ENCODE assay signal across 22 cellular contexts in the genomic region with DNA sequence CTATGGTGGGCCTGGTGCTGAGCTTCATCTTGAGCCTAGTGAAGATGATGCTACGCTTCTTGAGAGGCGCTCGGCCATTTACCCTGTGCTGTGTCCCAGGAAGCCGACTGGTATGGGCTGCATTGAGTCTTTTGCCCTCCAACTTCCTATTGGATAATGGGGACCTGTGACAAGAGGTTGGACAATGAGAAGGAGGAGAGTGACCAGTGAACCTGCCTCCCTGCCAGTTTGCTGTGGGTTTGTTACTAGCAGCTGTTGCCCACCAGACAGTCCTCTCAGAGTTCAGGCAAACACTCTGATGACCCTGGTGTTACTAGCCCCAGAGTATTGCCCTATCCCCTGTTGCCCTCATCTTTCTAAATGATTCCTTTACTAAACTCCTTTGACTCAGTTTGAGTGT.
DNase-seq lines count a peak whose midpoint lies in the region; ATAC-seq and TF ChIP-seq lines count a peak whose summit lies in the region.
"Had no signal": no experiment of that assay in that cellular context is flagged by ENCODE, and none has a peak within 500 bp of the region (broad histone marks: within the 10 kb centered on the region; RNA-seq: fewer than 3 reads in every experiment).

No MANE protein-coding gene starts in this region.

- H3K27me3 ChIP-seq in gastroesophageal sphincter: no peaks in the 10 kb centered on the region
- H3K27me3 ChIP-seq in psoas muscle (ENCODE audit: insufficient read depth in 3 of 3, low read length in 2 of 3): no peaks in the 10 kb centered on the region
- peaks cover 3% of the 10 kb centered on the region for H3K27me3 ChIP-seq in Caco-2 (replicated peaks; ENCODE audit: control insufficient read depth, insufficient read depth, low read length)
- H3K27me3 ChIP-seq: BLaER1 had no signal

- no peak overlapping the region for H3K4me3 Mint-ChIP-seq in stimulated activated naive CD8-positive, alpha-beta T cell treated with anti-CD3 and anti-CD28 coated beads, Interleukin-15, amount 100 ng/mL, for 72 hours
- no peak overlapping the region for H3K4me3 Mint-ChIP-seq in Caco-2 (ENCODE audit: unreplicated experiment)
- H3K4me3 Mint-ChIP-seq: CD14-positive monocyte, HFFc6, IgD-negative memory B cell had no signal

- H3K27ac ChIP-seq in gastroesophageal sphincter (no peak overlapping the region), psoas muscle (peak overlapping the region; percentile 90), temporal lobe (ENCODE audit: low read depth, low read length) (peak overlapping the region; percentile 28)
- H3K27ac ChIP-seq: BLaER1 had no signal

- no peak for TF ChIP-seq CTCF in gastroesophageal sphincter (IDR thresholded peaks at IDR 0.05)
- TF ChIP-seq CTCF in psoas muscle (IDR thresholded peaks at IDR 0.05): no peak
- TF ChIP-seq CTCF in Caco-2 (IDR thresholded peaks at IDR 0.05; ENCODE audit: insufficient read depth in 1 of 2, low read depth in 1 of 2, low read length in 1 of 2, severe bottlenecking in 1 of 2, unreplicated experiment in 1 of 2): no peak

- no peak for TF ChIP-seq EP300 in gastroesophageal sphincter (IDR thresholded peaks at IDR 0.05)

- H3K36me3 ChIP-seq in gastroesophageal sphincter: no peaks in the 10 kb centered on the region
- H3K36me3 ChIP-seq in psoas muscle (ENCODE audit: insufficient read depth in 1 of 2, low read depth in 1 of 2): no peaks in the 10 kb centered on the region
- H3K36me3 ChIP-seq in Caco-2 (ENCODE audit: control insufficient read depth, insufficient read depth, low read length): no peaks in the 10 kb centered on the region
- H3K36me3 ChIP-seq: BLaER1 had no signal

- H3K27me3 Mint-ChIP-seq in stimulated activated naive CD8-positive, alpha-beta T cell treated with anti-CD3 and anti-CD28 coated beads, Interleukin-15, amount 100 ng/mL, for 72 hours: peaks cover 53% of the 10 kb centered on the region
- peaks cover 36% of the 10 kb centered on the region for H3K27me3 Mint-ChIP-seq in Caco-2 (ENCODE audit: insufficient read depth, unreplicated experiment)

- POLR2A ChIA-PET in Caco-2 (lab: Charles Lee): no interaction called here

- H3K4me1 ChIP-seq in gastroesophageal sphincter (no peaks in the 10 kb centered on the region), psoas muscle (peaks cover 35% of the 10 kb centered on the region), Caco-2 (no peaks in the 10 kb centered on the region)
- H3K4me1 ChIP-seq: BLaER1 had no signal

- H3K9me3 ChIP-seq in gastroesophageal sphincter (no peaks in the 10 kb centered on the region), psoas muscle (no peaks in the 10 kb centered on the region), Caco-2 (no peaks in the 10 kb centered on the region)
- H3K9me3 ChIP-seq: BLaER1 had no signal

- peak; percentile 23 for ATAC-seq in stimulated activated naive CD8-positive, alpha-beta T cell treated with anti-CD3 and anti-CD28 coated beads, Interleukin-15, amount 100 ng/mL, for 72 hours
- ATAC-seq in stimulated activated naive CD8-positive, alpha-beta T cell treated with anti-CD3 and anti-CD28 coated beads, Interleukin-15, Interleukin-2, amounts not matched to agents 100 U/mL and 50 U/mL, for 24 hours: no peak
- ATAC-seq in gastroesophageal sphincter: peak; percentile 27
- peak in 3 of 4 donors; percentile 8 to 28 (median 18) for ATAC-seq in psoas muscle
- ATAC-seq: GM12878, HCT116 had no signal

- H3K27ac Mint-ChIP-seq in stimulated activated naive CD8-positive, alpha-beta T cell treated with anti-CD3 and anti-CD28 coated beads, Interleukin-15, amount 100 ng/mL, for 72 hours: no peak overlapping the region
- H3K27ac Mint-ChIP-seq in Caco-2 (ENCODE audit: unreplicated experiment): no peak overlapping the region
- H3K27ac Mint-ChIP-seq: CD14-positive monocyte; CD4-positive, alpha-beta memory T cell; HFFc6; IgD-negative memory B cell had no signal

- intact Hi-C loops in psoas muscle (cut with DNase I): loop anchor here in 1 of 2 donors (5.0 kb wide), 1 partner anchor 97 kb away; no protein-coding TSS in a partner anchor
- intact Hi-C loops in Caco-2 (cut with micrococcal nuclease; ENCODE audit: unreplicated experiment): no loop called here

- CTCF ChIA-PET in Caco-2 (lab: Charles Lee): no interaction called here

- H3K36me3 Mint-ChIP-seq in Caco-2 (ENCODE audit: insufficient read depth, unreplicated experiment): no peaks in the 10 kb centered on the region
- H3K36me3 Mint-ChIP-seq: CD14-positive monocyte; CD4-positive, alpha-beta memory T cell; IgD-negative memory B cell had no signal

- no peak for DNase-seq in stimulated activated naive CD8-positive, alpha-beta T cell treated with anti-CD3 and anti-CD28 coated beads, Interleukin-15, amount 100 ng/mL, for 72 hours
- DNase-seq in stimulated activated naive CD8-positive, alpha-beta T cell treated with anti-CD3 and anti-CD28 coated beads, Interleukin-15, Interleukin-2, amounts not matched to agents 100 U/mL and 50 U/mL, for 24 hours: no peak
- DNase-seq in psoas muscle: no peak
- DNase-seq in stimulated activated CD4-positive, alpha-beta T cell treated with anti-CD3 and anti-CD28 coated beads, Interleukin-2, amount 100 ng/mL, for 24 hours: no peak
- DNase-seq in Caco-2: no peak
- DNase-seq in NCI-H2227 treated with DMSO at 0.1 percent for 48 hours (lab: John Stamatoyannopoulos, UW): no peak
- DNase-seq: 8988T; Calu3; CD4-positive, alpha-beta memory T cell; DMS53; DND-41; EL; GOT3; H7; HFFc6 had no signal

- H3K4me1 Mint-ChIP-seq in stimulated activated naive CD8-positive, alpha-beta T cell treated with anti-CD3 and anti-CD28 coated beads, Interleukin-15, amount 100 ng/mL, for 72 hours: no peaks in the 10 kb centered on the region
- no peaks in the 10 kb centered on the region for H3K4me1 Mint-ChIP-seq in Caco-2 (ENCODE audit: low read depth, unreplicated experiment)
- H3K4me1 Mint-ChIP-seq: CD14-positive monocyte; CD4-positive, alpha-beta memory T cell had no signal

- no peak for TF ChIP-seq POLR2A in gastroesophageal sphincter (IDR thresholded peaks at IDR 0.05)

- H3K9me3 Mint-ChIP-seq in stimulated activated naive CD8-positive, alpha-beta T cell treated with anti-CD3 and anti-CD28 coated beads, Interleukin-15, amount 100 ng/mL, for 72 hours: no peaks in the 10 kb centered on the region
- H3K9me3 Mint-ChIP-seq in Caco-2 (ENCODE audit: unreplicated experiment): no peaks in the 10 kb centered on the region
- H3K9me3 Mint-ChIP-seq: IgD-negative memory B cell had no signal

- no TSS peak for BruUV-seq in Caco-2 (replicated peaks; lab: Mats Ljungman, UMichigan)

- no peak overlapping the region for H3K4me3 ChIP-seq in gastroesophageal sphincter
- H3K4me3 ChIP-seq in psoas muscle: no peak overlapping the region
- no peak overlapping the region for H3K4me3 ChIP-seq in Caco-2 (ENCODE audit: low read depth, low read length)
- H3K4me3 ChIP-seq: BLaER1, GM12878 had no signal

- no CpG with 5 or more reads among the region's 4 CpGs for WGBS in gastroesophageal sphincter (ENCODE audit: low coverage in 1 of 2), 2 donors
- WGBS in psoas muscle, 3 donors: 83 to 87% (median 86%) methylated on average over 4 of the region's 4 CpGs

Comparison
In these comparisons a context has a peak if more than half of its experiments do, and no peak if none do; other contexts are left out.
1. H3K27ac ChIP-seq: peak in psoas muscle (single experiment) and temporal lobe (single experiment); none in gastroesophageal sphincter (0 of 4).